Comparison of ENCODE assay signal across 9 cellular contexts in the genomic region with DNA sequence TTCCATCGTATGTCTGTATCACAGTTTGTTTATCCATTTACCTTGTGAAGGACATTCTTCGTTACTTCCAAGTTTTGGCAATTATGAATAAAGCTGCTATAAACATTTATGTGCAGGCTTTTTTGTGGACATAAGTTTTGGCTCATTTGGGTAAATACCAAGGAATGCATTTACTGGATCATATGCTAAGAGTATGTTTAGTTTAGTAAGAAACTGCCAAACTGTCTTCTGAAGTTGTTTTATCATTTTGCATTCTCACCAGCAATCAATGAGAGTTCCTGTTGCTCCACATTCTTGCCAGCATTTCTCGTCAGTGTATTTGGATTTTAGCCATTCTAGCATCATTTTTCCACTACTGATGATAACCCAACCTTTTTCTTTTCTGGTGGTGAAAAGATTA.
"Had no signal": no experiment of that assay in that cellular context is flagged by ENCODE, and none has a peak within 500 bp of the region (broad histone marks: within the 10 kb centered on the region; RNA-seq: fewer than 3 reads in every experiment).

No MANE protein-coding gene starts in this region.

- H3K4me1 ChIP-seq: HAP-1 had no signal

- H3K36me3 ChIP-seq: HAP-1 had no signal

- H3K4me3 ChIP-seq: GM23248, GM23338, HAP-1 had no signal

- H3K4me2 ChIP-seq: GM23338 had no signal

- ATAC-seq: GM23338, HCT116 had no signal

- H3K9ac ChIP-seq: GM23248 had no signal

- H2AFZ ChIP-seq: GM23248, GM23338 had no signal

- H3K9me3 ChIP-seq: HAP-1 had no signal

- H3K27ac ChIP-seq: GM23248 had no signal

- DNase-seq: GM23248, GOT3, H7, H9, HCEC 1CT, HFFc6 had no signal
